In genomic region chrX:41085105-41085882, GRCh38 we compare ENCODE assay signal across 8 cellular contexts. TPM values are rescaled to one million over a fixed set of nuclear protein-coding genes. Genes with fewer than 3 reads are reported as not detected.
DNase-seq lines count a peak whose midpoint lies in the region; ATAC-seq and TF ChIP-seq lines count a peak whose summit lies in the region.

A gene with protein sequence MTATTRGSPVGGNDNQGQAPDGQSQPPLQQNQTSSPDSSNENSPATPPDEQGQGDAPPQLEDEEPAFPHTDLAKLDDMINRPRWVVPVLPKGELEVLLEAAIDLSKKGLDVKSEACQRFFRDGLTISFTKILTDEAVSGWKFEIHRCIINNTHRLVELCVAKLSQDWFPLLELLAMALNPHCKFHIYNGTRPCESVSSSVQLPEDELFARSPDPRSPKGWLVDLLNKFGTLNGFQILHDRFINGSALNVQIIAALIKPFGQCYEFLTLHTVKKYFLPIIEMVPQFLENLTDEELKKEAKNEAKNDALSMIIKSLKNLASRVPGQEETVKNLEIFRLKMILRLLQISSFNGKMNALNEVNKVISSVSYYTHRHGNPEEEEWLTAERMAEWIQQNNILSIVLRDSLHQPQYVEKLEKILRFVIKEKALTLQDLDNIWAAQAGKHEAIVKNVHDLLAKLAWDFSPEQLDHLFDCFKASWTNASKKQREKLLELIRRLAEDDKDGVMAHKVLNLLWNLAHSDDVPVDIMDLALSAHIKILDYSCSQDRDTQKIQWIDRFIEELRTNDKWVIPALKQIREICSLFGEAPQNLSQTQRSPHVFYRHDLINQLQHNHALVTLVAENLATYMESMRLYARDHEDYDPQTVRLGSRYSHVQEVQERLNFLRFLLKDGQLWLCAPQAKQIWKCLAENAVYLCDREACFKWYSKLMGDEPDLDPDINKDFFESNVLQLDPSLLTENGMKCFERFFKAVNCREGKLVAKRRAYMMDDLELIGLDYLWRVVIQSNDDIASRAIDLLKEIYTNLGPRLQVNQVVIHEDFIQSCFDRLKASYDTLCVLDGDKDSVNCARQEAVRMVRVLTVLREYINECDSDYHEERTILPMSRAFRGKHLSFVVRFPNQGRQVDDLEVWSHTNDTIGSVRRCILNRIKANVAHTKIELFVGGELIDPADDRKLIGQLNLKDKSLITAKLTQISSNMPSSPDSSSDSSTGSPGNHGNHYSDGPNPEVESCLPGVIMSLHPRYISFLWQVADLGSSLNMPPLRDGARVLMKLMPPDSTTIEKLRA (N-terminal part only) (plus strand): TSS chrX:41085445. CDS start chrX:41123629, 38,184 bp downstream.

- DNase-seq in 8988T (peak; percentile 59), NCI-H2171 (lab: John Stamatoyannopoulos, UW) (peak; percentile 67), WERI-Rb-1 (peak; percentile 96), breast epithelium (ENCODE audit: low spot score in 2 of 2) (peak; percentile 84 to 91), iPS-NIHi7 (ENCODE audit: extremely low spot score) (peak; percentile 70), smooth muscle cell (lab: John Stamatoyannopoulos, UW; ENCODE audit: unreplicated experiment) (peak; percentile 74)

- peak within 1 kb of the TSS; percentile 78 for H3K4me3 ChIP-seq in WERI-Rb-1 (ENCODE audit: low read depth, low read length)
- peak within 1 kb of the TSS; percentile 83 to 97 (median 89) for H3K4me3 ChIP-seq in breast epithelium
- peak within 1 kb of the TSS; percentile 65 for H3K4me3 ChIP-seq in smooth muscle cell

- peaks cover 47% of the 10 kb centered on the region for H4K20me1 ChIP-seq in smooth muscle cell (ENCODE audit: low read depth)

- H3K27ac ChIP-seq in WERI-Rb-1 = peak within 1 kb of the TSS; percentile 100
- peak within 1 kb of the TSS; percentile 99 to 100 for H3K27ac ChIP-seq in breast epithelium
- peak within 1 kb of the TSS; percentile 100 for H3K27ac ChIP-seq in smooth muscle cell (ENCODE audit: low read depth)

- peak within 1 kb of the TSS; percentile 85 for H2AFZ ChIP-seq in smooth muscle cell (ENCODE audit: low read depth)

- intact Hi-C loops in breast epithelium (cut with DNase I; ENCODE audit: low total_unique reads) = no loop called here

- H3K9me3 ChIP-seq in WERI-Rb-1 (ENCODE audit: severe bottlenecking) (no peaks in the 10 kb centered on the region), breast epithelium (no peaks in the 10 kb centered on the region), smooth muscle cell (replicated peaks; ENCODE audit: low read depth) (no peaks in the 10 kb centered on the region)

- H3K27me3 ChIP-seq in WERI-Rb-1 (ENCODE audit: insufficient read depth, low read depth, severe bottlenecking) = no peaks in the 10 kb centered on the region
- H3K27me3 ChIP-seq in breast epithelium = peaks cover 0 to 12% of the 10 kb centered on the region in 2 donors
- H3K27me3 ChIP-seq in smooth muscle cell (ENCODE audit: low read depth) = no peaks in the 10 kb centered on the region

- ATAC-seq in GM18520 (IDR thresholded peaks at IDR 0.05; ENCODE audit: unreplicated experiment) (peak; percentile 31), HG03060 (IDR thresholded peaks at IDR 0.05; ENCODE audit: low read depth, unreplicated experiment) (peak; percentile 21)

- WGBS in smooth muscle cell (ENCODE audit: low lambda C conversion rate) = 37% methylated on average over 38 of the region's 86 CpGs

- peak within 1 kb of the TSS; percentile 93 for H3K4me2 ChIP-seq in smooth muscle cell

- H3K36me3 ChIP-seq in WERI-Rb-1 (peaks cover 21% of the 10 kb centered on the region), breast epithelium (no peaks in the 10 kb centered on the region), smooth muscle cell (ENCODE audit: low read depth) (no peaks in the 10 kb centered on the region)

- TF ChIP-seq CTCF in WERI-Rb-1 (IDR thresholded peaks at IDR 0.05; ENCODE audit: low read depth, low read length) (no peak), breast epithelium (IDR thresholded peaks at IDR 0.05) (no peak), smooth muscle cell (IDR thresholded peaks at IDR 0.05; ENCODE audit: borderline replicate concordance, insufficient read depth, poor library complexity, severe bottlenecking) (no peak)

- H3K4me1 ChIP-seq in breast epithelium = peaks cover 0 to 5% of the 10 kb centered on the region in 2 donors
- peaks cover 17% of the 10 kb centered on the region for H3K4me1 ChIP-seq in smooth muscle cell (ENCODE audit: low read depth)

- H3F3A ChIP-seq in smooth muscle cell (ENCODE audit: low read depth) = no peaks in the 10 kb centered on the region

- peak within 1 kb of the TSS; percentile 100 for H3K9ac ChIP-seq in smooth muscle cell (ENCODE audit: low read depth)

- TF ChIP-seq POLR2A in breast epithelium (IDR thresholded peaks at IDR 0.05) = no peak

- H3K79me2 ChIP-seq in smooth muscle cell (ENCODE audit: low read depth) = peaks cover 50% of the 10 kb centered on the region

RNA-seq across cellular contexts. Expression of the gene that starts here (rescaled TPM):
- total RNA-seq in breast epithelium = 100 to 1,000 TPM in 2 of 3 donors, 10 to 100 TPM in 1; 99.0 to 124 (median 112) TPM
- total RNA-seq in smooth muscle cell = 98.0 and 108 TPM in 2 replicates
- 26.0 and 26.4 TPM in 2 replicates for polyA plus RNA-seq in smooth muscle cell

Comparison
In these comparisons a context has a peak if more than half of its experiments do, and no peak if none do; other contexts are left out.
1. Peak in every context shown above with its lines: DNase-seq, ATAC-seq, H3K4me3 ChIP-seq and H3K27ac ChIP-seq.